Comparison of ENCODE assay signal across 1 cellular context in genomic region chr18:48161911-48162698, GRCh38.
TF ChIP-seq lines count a peak whose summit lies in the region.

No MANE protein-coding gene starts in this region.

TF ChIP-seq in HepG2, 621 proteins besides CTCF, POLR2A, EP300 and RAD21 (continued from another document):
- TF ChIP-seq ZNF782 (CRISPR knock-in tag; IDR thresholded peaks at IDR 0.05; ENCODE audit: borderline replicate concordance) (no peak), ZBTB7A (CRISPR knock-in tag; IDR thresholded peaks at IDR 0.05) (0 out of 2 replicates have a peak, but pooled peaks have one; percentile 37), USF2 (IDR thresholded peaks at IDR 0.05; ENCODE audit: low read depth, low read length) (no peak), USF2 (CRISPR knock-in tag; IDR thresholded peaks at IDR 0.05; ENCODE audit: borderline replicate concordance) (no peak), SAP130 (CRISPR knock-in tag; IDR thresholded peaks at IDR 0.05; ENCODE audit: low read depth) (0 out of 2 replicates have a peak, but pooled peaks have one; percentile 3), GZF1 (CRISPR knock-in tag; IDR thresholded peaks at IDR 0.05) (no peak), ZFX (CRISPR knock-in tag; IDR thresholded peaks at IDR 0.05; ENCODE audit: low read depth) (peak; percentile 33), ZBTB7B (CRISPR knock-in tag; IDR thresholded peaks at IDR 0.05) (0 out of 2 replicates have a peak, but pooled peaks have one; percentile 13), ZMYM4 (CRISPR knock-in tag; IDR thresholded peaks at IDR 0.05) (0 out of 2 replicates have a peak, but pooled peaks have one; percentile 17), TAF1 (CRISPR knock-in tag; IDR thresholded peaks at IDR 0.05) (0 out of 2 replicates have a peak, but pooled peaks have one; percentile 20)
- TF ChIP-seq, protein P1, sequence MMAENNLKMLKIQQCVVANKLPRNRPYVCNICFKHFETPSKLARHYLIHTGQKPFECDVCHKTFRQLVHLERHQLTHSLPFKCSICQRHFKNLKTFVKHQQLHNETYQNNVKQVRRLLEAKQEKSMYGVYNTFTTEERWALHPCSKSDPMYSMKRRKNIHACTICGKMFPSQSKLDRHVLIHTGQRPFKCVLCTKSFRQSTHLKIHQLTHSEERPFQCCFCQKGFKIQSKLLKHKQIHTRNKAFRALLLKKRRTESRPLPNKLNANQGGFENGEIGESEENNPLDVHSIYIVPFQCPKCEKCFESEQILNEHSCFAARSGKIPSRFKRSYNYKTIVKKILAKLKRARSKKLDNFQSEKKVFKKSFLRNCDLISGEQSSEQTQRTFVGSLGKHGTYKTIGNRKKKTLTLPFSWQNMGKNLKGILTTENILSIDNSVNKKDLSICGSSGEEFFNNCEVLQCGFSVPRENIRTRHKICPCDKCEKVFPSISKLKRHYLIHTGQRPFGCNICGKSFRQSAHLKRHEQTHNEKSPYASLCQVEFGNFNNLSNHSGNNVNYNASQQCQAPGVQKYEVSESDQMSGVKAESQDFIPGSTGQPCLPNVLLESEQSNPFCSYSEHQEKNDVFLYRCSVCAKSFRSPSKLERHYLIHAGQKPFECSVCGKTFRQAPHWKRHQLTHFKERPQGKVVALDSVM (CRISPR knock-in tag; IDR thresholded peaks at IDR 0.05), result peak; percentile 75; the same call in 1 of the 2 replicates
- TF ChIP-seq, protein P2, sequence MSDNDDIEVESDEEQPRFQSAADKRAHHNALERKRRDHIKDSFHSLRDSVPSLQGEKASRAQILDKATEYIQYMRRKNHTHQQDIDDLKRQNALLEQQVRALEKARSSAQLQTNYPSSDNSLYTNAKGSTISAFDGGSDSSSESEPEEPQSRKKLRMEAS (IDR thresholded peaks at IDR 0.05), result peak; percentile 19; the same call in 1 of the 2 replicates
